In the genomic region with DNA sequence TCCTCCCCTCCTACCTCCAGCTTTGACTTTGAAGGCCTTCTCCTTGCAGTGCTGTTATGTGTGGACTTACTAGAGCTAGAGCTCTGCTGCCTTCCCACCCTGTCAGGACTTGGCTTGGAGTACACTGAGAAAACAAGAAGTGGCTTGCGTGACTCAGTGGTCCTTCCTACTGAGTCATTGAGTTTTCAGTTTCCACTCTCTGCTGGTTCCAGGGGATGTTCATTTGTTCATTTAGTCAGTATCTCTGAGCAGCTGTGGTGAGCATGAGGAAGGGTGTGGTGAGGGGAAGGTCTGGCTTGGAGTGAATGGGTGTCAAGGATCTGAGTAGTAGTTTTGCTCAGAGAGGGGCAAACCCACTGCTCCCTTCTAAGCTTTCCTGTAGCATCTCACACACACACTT, we compare ENCODE assay signal across 8 cellular contexts. TPM values are rescaled to one million over a fixed set of nuclear protein-coding genes. Genes with fewer than 3 reads are reported as not detected.
DNase-seq lines count a peak whose midpoint lies in the region; ATAC-seq and TF ChIP-seq lines count a peak whose summit lies in the region.

No MANE protein-coding gene starts in this region.

- H3K27me3 ChIP-seq in foreskin keratinocyte: no peaks in the 10 kb centered on the region

- H3K4me3 ChIP-seq in AG09309 (ENCODE audit: control insufficient read depth, low read depth, low read length): no peak overlapping the region

- TF ChIP-seq CTCF in AG09309 (IDR thresholded peaks at IDR 0.05; ENCODE audit: control insufficient read depth, insufficient read depth, low read depth, low read length, missing control alignments) (no peak), foreskin keratinocyte (conservative IDR thresholded peaks at IDR 0.05) (no peak)

- DNase-seq in AG09309 (ENCODE audit: low read depth) (peak; percentile 14), foreskin keratinocyte (peak; percentile 69 to 89), occipital lobe (lab: John Stamatoyannopoulos, UW) (no peak), NCI-H510A (lab: John Stamatoyannopoulos, UW) (no peak), DMS53 treated with DMSO at 0.1 percent for 48 hours (lab: John Stamatoyannopoulos, UW; ENCODE audit: unreplicated experiment) (no peak)
- peak; percentile 35 to 83 for DNase-seq in activated CD4-positive, alpha-beta T cell treated with anti-CD3 and anti-CD28 coated beads, Interleukin-2, amount 50 U/mL, for 24 hours (ENCODE audit: low read depth in 1 of 2, low spot score in 1 of 2)

- TF ChIP-seq POLR2A in GM18505 (IDR thresholded peaks at IDR 0.05; ENCODE audit: borderline replicate concordance, extremely low read depth, insufficient read depth, insufficient read length): no peak

- H3K4me1 ChIP-seq in foreskin keratinocyte: peaks cover 8% of the 10 kb centered on the region

- ATAC-seq in HG03025 (IDR thresholded peaks at IDR 0.05; ENCODE audit: low FRiP score, unreplicated experiment) (peak; percentile 61), foreskin keratinocyte (peak; percentile 96), GM18505 (IDR thresholded peaks at IDR 0.05; ENCODE audit: unreplicated experiment) (no peak)

- peak overlapping the region; percentile 66 for H3K27ac ChIP-seq in foreskin keratinocyte

RNA-seq across cellular contexts. Expression of gene ELK3, which starts 17.2 kb away (rescaled TPM):
- total RNA-seq in foreskin keratinocyte: 82.5 and 87.1 TPM in 2 replicates
- polyA plus RNA-seq in foreskin keratinocyte: 32.8 and 37.3 TPM in 2 replicates
- total RNA-seq in occipital lobe: 1.9 TPM

Comparison
In these comparisons a context has a peak if more than half of its experiments do, and no peak if none do; other contexts are left out.
1. DNase-seq: peak in AG09309 (single experiment), activated CD4-positive, alpha-beta T cell treated with anti-CD3 and anti-CD28 coated beads, Interleukin-2, amount 50 U/mL, for 24 hours (2 of 2) and foreskin keratinocyte (2 of 2); none in occipital lobe (single experiment), NCI-H510A (single experiment) and DMS53 treated with DMSO at 0.1 percent for 48 hours (single experiment).
2. RNA of gene ELK3, which starts 17.2 kb away (total RNA-seq): 82.5 to 87.1 TPM in foreskin keratinocyte; 1.9 TPM in occipital lobe (single experiment); every median in the first group is over 10 times any median in the second.